ENCODE assay signal across 25 cellular contexts in genomic region chr11:22138264-22138663, GRCh38. TPM values are rescaled to one million over a fixed set of nuclear protein-coding genes. Genes with fewer than 3 reads are reported as not detected.
"Had no signal": no experiment of that assay in that cellular context is flagged by ENCODE, and none has a peak within 500 bp of the region (broad histone marks: within the 10 kb centered on the region; RNA-seq: fewer than 3 reads in every experiment).

No MANE protein-coding gene starts in this region.

- H3K4me1 Mint-ChIP-seq: endodermal cell had no signal

- H3K27ac Mint-ChIP-seq: dendritic cell treated with granulocyte-macrophage colony-stimulating factor and Interleukin-4, amounts not matched to agents 40 ng/mL and 50 ng/mL, for 4 days; effector memory CD8-positive, alpha-beta T cell; endodermal cell had no signal

- H3K27ac ChIP-seq: colonic mucosa, coronary artery, dorsolateral prefrontal cortex, epithelial cell of prostate, esophagus muscularis mucosa, esophagus squamous epithelium, foreskin keratinocyte, gastrocnemius medialis, gastroesophageal sphincter, heart left ventricle, heart right ventricle had no signal

- H3K4me3 Mint-ChIP-seq: dendritic cell treated with granulocyte-macrophage colony-stimulating factor and Interleukin-4, amounts not matched to agents 40 ng/mL and 50 ng/mL, for 4 days; effector memory CD8-positive, alpha-beta T cell; endodermal cell had no signal

- H3K4me3 ChIP-seq: colonic mucosa, coronary artery, dorsolateral prefrontal cortex, esophagus muscularis mucosa, esophagus squamous epithelium, gastrocnemius medialis, gastroesophageal sphincter, heart left ventricle, heart right ventricle had no signal

- H3K9me3 Mint-ChIP-seq: dendritic cell treated with granulocyte-macrophage colony-stimulating factor and Interleukin-4, amounts not matched to agents 40 ng/mL and 50 ng/mL, for 4 days; endodermal cell had no signal

- DNase-seq: colonic mucosa; cortex of kidney; dermis blood vessel endothelial cell; dorsolateral prefrontal cortex; effector CD4-positive, alpha-beta T cell; effector CD8-positive, alpha-beta T cell; effector memory CD4-positive, alpha-beta T cell; effector memory CD8-positive, alpha-beta T cell; endodermal cell; erythroblast; esophagus squamous epithelium; foreskin fibroblast; foreskin keratinocyte; foreskin melanocyte; gastrocnemius medialis; glutamatergic neuron; head of caudate nucleus; heart left ventricle; heart right ventricle had no signal

- H3K36me3 ChIP-seq: colonic mucosa, esophagus muscularis mucosa, esophagus squamous epithelium, gastrocnemius medialis, gastroesophageal sphincter, heart left ventricle, heart right ventricle had no signal

- H3K27me3 ChIP-seq: colonic mucosa, dorsolateral prefrontal cortex, esophagus muscularis mucosa, esophagus squamous epithelium, foreskin keratinocyte, gastrocnemius medialis, gastroesophageal sphincter, heart left ventricle, heart right ventricle had no signal

- H3K27me3 Mint-ChIP-seq: effector memory CD8-positive, alpha-beta T cell had no signal

- H3K9me3 ChIP-seq: colonic mucosa, esophagus muscularis mucosa, esophagus squamous epithelium, gastrocnemius medialis, gastroesophageal sphincter had no signal

- ATAC-seq: effector memory CD8-positive, alpha-beta T cell; esophagus mucosa; foreskin keratinocyte; gastrocnemius medialis; gastroesophageal sphincter; heart left ventricle; heart right ventricle had no signal

RNA-seq across cellular contexts. Expression of gene ANO5, which starts 54.6 kb away (rescaled TPM):
- polyA plus RNA-seq: foreskin keratinocyte had no signal
